1 cellular context compared by ENCODE assay signal in the genomic region with DNA sequence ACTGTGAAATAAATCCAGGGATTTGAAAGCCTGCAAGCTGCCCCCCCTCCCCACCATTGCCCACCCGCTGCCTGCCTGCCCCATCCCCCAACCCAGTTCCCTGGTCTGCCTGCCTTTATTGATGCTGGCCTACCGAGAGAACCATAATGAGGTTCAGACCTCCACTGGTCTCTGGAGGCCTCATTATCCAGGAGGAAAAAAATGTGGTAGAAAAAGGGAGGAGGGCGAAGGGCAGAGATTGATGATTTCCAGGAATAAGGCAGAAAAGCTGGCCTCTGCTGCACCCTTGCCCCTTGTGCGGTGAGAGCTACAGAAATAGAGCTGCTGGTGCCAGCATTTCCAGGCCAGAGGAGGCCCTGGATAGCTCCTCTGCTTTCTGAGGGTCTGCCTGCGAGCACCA.
TF ChIP-seq lines count a peak whose summit lies in the region.

No MANE protein-coding gene starts in this region.

TF ChIP-seq in SK-N-SH, 30 proteins besides CTCF, POLR2A, EP300 and RAD21 (continued from another document):
- TF ChIP-seq REST (IDR thresholded peaks at IDR 0.05; ENCODE audit: low read depth, low read length) (no peak), FOSL2 (IDR thresholded peaks at IDR 0.05; ENCODE audit: borderline replicate concordance, low read depth) (no peak), TCF12 (IDR thresholded peaks at IDR 0.05) (no peak), CHD2 (IDR thresholded peaks at IDR 0.05; ENCODE audit: low read length, partially characterized antibody) (no peak), JUND (IDR thresholded peaks at IDR 0.05) (no peak), EZH2phosphoT487 (IDR thresholded peaks at IDR 0.05; ENCODE audit: borderline replicate concordance, low read depth) (no peak), MXI1 (IDR thresholded peaks at IDR 0.05; ENCODE audit: low read depth, low read length) (no peak), GATA2 (CRISPR knock-in tag; IDR thresholded peaks at IDR 0.05) (no peak), ELF1 (IDR thresholded peaks at IDR 0.05) (no peak)
- TF ChIP-seq, protein P1, sequence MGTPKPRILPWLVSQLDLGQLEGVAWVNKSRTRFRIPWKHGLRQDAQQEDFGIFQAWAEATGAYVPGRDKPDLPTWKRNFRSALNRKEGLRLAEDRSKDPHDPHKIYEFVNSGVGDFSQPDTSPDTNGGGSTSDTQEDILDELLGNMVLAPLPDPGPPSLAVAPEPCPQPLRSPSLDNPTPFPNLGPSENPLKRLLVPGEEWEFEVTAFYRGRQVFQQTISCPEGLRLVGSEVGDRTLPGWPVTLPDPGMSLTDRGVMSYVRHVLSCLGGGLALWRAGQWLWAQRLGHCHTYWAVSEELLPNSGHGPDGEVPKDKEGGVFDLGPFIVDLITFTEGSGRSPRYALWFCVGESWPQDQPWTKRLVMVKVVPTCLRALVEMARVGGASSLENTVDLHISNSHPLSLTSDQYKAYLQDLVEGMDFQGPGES (IDR thresholded peaks at IDR 0.05; ENCODE audit: low read depth, low read length), result no peak
- TF ChIP-seq, protein P2, sequence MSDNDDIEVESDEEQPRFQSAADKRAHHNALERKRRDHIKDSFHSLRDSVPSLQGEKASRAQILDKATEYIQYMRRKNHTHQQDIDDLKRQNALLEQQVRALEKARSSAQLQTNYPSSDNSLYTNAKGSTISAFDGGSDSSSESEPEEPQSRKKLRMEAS (IDR thresholded peaks at IDR 0.05; ENCODE audit: low read depth), result no peak
- TF ChIP-seq, protein P3, sequence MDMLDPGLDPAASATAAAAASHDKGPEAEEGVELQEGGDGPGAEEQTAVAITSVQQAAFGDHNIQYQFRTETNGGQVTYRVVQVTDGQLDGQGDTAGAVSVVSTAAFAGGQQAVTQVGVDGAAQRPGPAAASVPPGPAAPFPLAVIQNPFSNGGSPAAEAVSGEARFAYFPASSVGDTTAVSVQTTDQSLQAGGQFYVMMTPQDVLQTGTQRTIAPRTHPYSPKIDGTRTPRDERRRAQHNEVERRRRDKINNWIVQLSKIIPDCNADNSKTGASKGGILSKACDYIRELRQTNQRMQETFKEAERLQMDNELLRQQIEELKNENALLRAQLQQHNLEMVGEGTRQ (IDR thresholded peaks at IDR 0.05; ENCODE audit: borderline replicate concordance, low read depth, low read length), result no peak
